In genomic region chr1:202110977-202111376, GRCh38 we compare ENCODE assay signal across 27 cellular contexts. TPM values are rescaled to one million over a fixed set of nuclear protein-coding genes. Genes with fewer than 3 reads are reported as not detected.
"Had no signal": no experiment of that assay in that cellular context is flagged by ENCODE, and none has a peak within 500 bp of the region (broad histone marks: within the 10 kb centered on the region; RNA-seq: fewer than 3 reads in every experiment).

No MANE protein-coding gene starts in this region.

- H3K4me3 ChIP-seq: sigmoid colon, smooth muscle cell, upper lobe of left lung had no signal

- DNase-seq: activated CD4-positive, CD25-positive, alpha-beta regulatory T cell treated with anti-CD3 and anti-CD28 coated beads, Interleukin-2, amount 50 U/mL, for 72 hours; activated gamma-delta T cell treated with Interleukin-2 at 50 U/mL for 16 hours; activated T-cell treated with anti-CD3 and anti-CD28 coated beads, Interleukin-2, amount 50 U/mL, for 1 hour; anterior cingulate cortex; brain microvascular endothelial cell; caudate nucleus; dermis blood vessel endothelial cell; effector memory CD4-positive, alpha-beta T cell; foreskin melanocyte; hippocampal formation; nephron progenitor cell; occipital lobe; retina; sigmoid colon; stimulated activated CD4-positive, alpha-beta T cell treated with anti-CD3 and anti-CD28 coated beads, Interleukin-15, amount 100 ng/mL, for 24 hours; stimulated activated CD8-positive, alpha-beta memory T cell treated with anti-CD3 and anti-CD28 coated beads, Interleukin-4, amount 100 ng/mL, for 48 hours; stimulated activated naive B cell treated with anti-CD40 and anti-IgM and Interleukin-4, amounts not matched to agents 10 μg/mL and 1 μg/mL and 100 μg/mL, for 72 hours; upper lobe of left lung had no signal

- ATAC-seq: esophagus mucosa; stimulated activated naive B cell treated with anti-CD40 and anti-IgM and Interleukin-4, amounts not matched to agents 10 μg/mL and 1 μg/mL and 100 μg/mL, for 72 hours had no signal

- H3K9me3 Mint-ChIP-seq: activated naive CD4-positive, alpha-beta T cell treated with anti-CD3 and anti-CD28 coated beads, Interleukin-2, amount 50 U/mL, for 24 hours; memory B cell; nephron progenitor cell; stimulated activated naive B cell treated with anti-CD40 and anti-IgM and Interleukin-4, amounts not matched to agents 10 μg/mL and 1 μg/mL and 100 μg/mL, for 72 hours had no signal

- H3K4me2 ChIP-seq: smooth muscle cell had no signal

- H3K36me3 ChIP-seq: brain microvascular endothelial cell, sigmoid colon, upper lobe of left lung had no signal

- H3K9me3 ChIP-seq: sigmoid colon, upper lobe of left lung had no signal

- H3K27ac ChIP-seq: brain microvascular endothelial cell, sigmoid colon, upper lobe of left lung, VCaP had no signal

- H3K27ac Mint-ChIP-seq: activated naive CD4-positive, alpha-beta T cell treated with anti-CD3 and anti-CD28 coated beads, Interleukin-2, amount 50 U/mL, for 24 hours; memory B cell; nephron progenitor cell; stimulated activated naive B cell treated with anti-CD40 and anti-IgM and Interleukin-4, amounts not matched to agents 10 μg/mL and 1 μg/mL and 100 μg/mL, for 72 hours had no signal

- H3K4me1 Mint-ChIP-seq: activated naive CD4-positive, alpha-beta T cell treated with anti-CD3 and anti-CD28 coated beads, Interleukin-2, amount 50 U/mL, for 24 hours; stimulated activated naive B cell treated with anti-CD40 and anti-IgM and Interleukin-4, amounts not matched to agents 10 μg/mL and 1 μg/mL and 100 μg/mL, for 72 hours had no signal

- H3K27me3 ChIP-seq: brain microvascular endothelial cell, sigmoid colon, upper lobe of left lung had no signal

- H3K36me3 Mint-ChIP-seq: activated naive CD4-positive, alpha-beta T cell treated with anti-CD3 and anti-CD28 coated beads, Interleukin-2, amount 50 U/mL, for 24 hours; memory B cell; stimulated activated naive B cell treated with anti-CD40 and anti-IgM and Interleukin-4, amounts not matched to agents 10 μg/mL and 1 μg/mL and 100 μg/mL, for 72 hours had no signal

- H3K27me3 Mint-ChIP-seq: memory B cell had no signal

- H3K4me3 Mint-ChIP-seq: activated naive CD4-positive, alpha-beta T cell treated with anti-CD3 and anti-CD28 coated beads, Interleukin-2, amount 50 U/mL, for 24 hours; memory B cell; nephron progenitor cell; stimulated activated naive B cell treated with anti-CD40 and anti-IgM and Interleukin-4, amounts not matched to agents 10 μg/mL and 1 μg/mL and 100 μg/mL, for 72 hours had no signal

RNA-seq across cellular contexts. Expression of gene GPR37L1, which starts 11.7 kb away (rescaled TPM):
- total RNA-seq: dermis blood vessel endothelial cell; endothelial cell of umbilical vein; mononuclear cell; myocyte; smooth muscle cell; T-helper 2 cell treated with Interferon-gamma antibody and Interleukin-4, amounts not matched to agents 100 ng/mL and 5 ng/mL, for 36 hours had no signal
- polyA plus RNA-seq: endothelial cell of umbilical vein, smooth muscle cell had no signal

RNA-seq across cellular contexts. Expression of gene PTPN7, which starts 49.4 kb away (rescaled TPM):
- total RNA-seq: myocyte, smooth muscle cell had no signal
- polyA plus RNA-seq: smooth muscle cell had no signal
